8 cellular contexts compared by ENCODE assay signal in genomic region chr2:128317898-128318225, GRCh38. TPM values are rescaled to one million over a fixed set of nuclear protein-coding genes. Genes with fewer than 3 reads are reported as not detected.
A peak's percentile ranks its signal among the peaks of the same experiment; 100 is the strongest.
DNase-seq lines count a peak whose midpoint lies in the region; ATAC-seq and TF ChIP-seq lines count a peak whose summit lies in the region.
"Not testable (repeated sequence)": the region's sequence is repeated elsewhere in the genome, so short reads cannot be mapped to it uniquely, and the experiment has no call there.

No MANE protein-coding gene starts in this region.

- ATAC-seq in GM19023 (IDR thresholded peaks at IDR 0.05; ENCODE audit: unreplicated experiment) (peak; percentile 2), HG03175 (IDR thresholded peaks at IDR 0.05; ENCODE audit: unreplicated experiment) (peak; percentile 15), lower lobe of right lung (peak in 1 of 2 donors; percentile 11)
- not testable (repeated sequence) for ATAC-seq in aorta (ENCODE audit: low FRiP score)

- H3K4me2 ChIP-seq in SU-DHL-6 (ENCODE audit: low read depth, low read length, poor library complexity, severe bottlenecking) = peak overlapping the region; percentile 60

- not testable (repeated sequence) for H3K36me3 ChIP-seq in SU-DHL-6 (ENCODE audit: low read length); lower lobe of right lung; rectal smooth muscle tissue (ENCODE audit: control insufficient read depth, insufficient read depth, low read length); aorta (ENCODE audit: control insufficient read depth in 1 of 2, insufficient read depth in 2 of 2, low read length in 1 of 2)

- intact Hi-C loops in lower lobe of right lung (cut with DNase I) = not testable (repeated sequence)
- intact Hi-C loops in aorta (cut with DNase I) = loop anchor here in 1 of 2 donors (10.0 kb wide), 2 partner anchors 143 to 1557 kb away; no protein-coding TSS in a partner anchor

- WGBS in aorta, 2 donors = 0 to 2% methylated on average over 10 to 30 of the region's 40 CpGs

- not testable (repeated sequence) for DNase-seq in astrocyte of the cerebellum (ENCODE audit: low read depth); fibroblast of mammary gland (ENCODE audit: low read depth); lower lobe of right lung; aorta

- in situ Hi-C loops in astrocyte of the cerebellum (cut with HindIII; ENCODE audit: low sequenced_read_pairs) = loop anchor here (25.0 kb wide), 2 partner anchors 131 to 944 kb away; no protein-coding TSS in a partner anchor

- H3K9ac ChIP-seq in SU-DHL-6 (ENCODE audit: low read length) (peak overlapping the region; percentile 63), rectal smooth muscle tissue (ENCODE audit: low read length) (peak overlapping the region; percentile 1)

- H3K27ac ChIP-seq in SU-DHL-6 (ENCODE audit: low read depth, low read length); rectal smooth muscle tissue (ENCODE audit: low read depth, low read length); aorta (ENCODE audit: low read depth in 1 of 2, low read length in 2 of 2): not testable (repeated sequence)
- H3K27ac ChIP-seq in lower lobe of right lung = peak overlapping the region; percentile 62

- not testable (repeated sequence) for H2AFZ ChIP-seq in SU-DHL-6 (ENCODE audit: low read depth, low read length, severe bottlenecking)

- H4K20me1 ChIP-seq in SU-DHL-6 (ENCODE audit: low read depth, low read length) = not testable (repeated sequence)

- not testable (repeated sequence) for H3K9me3 ChIP-seq in SU-DHL-6 (ENCODE audit: insufficient read depth, low read length); lower lobe of right lung; aorta (ENCODE audit: control insufficient read depth, low read length)

- H3K4me1 ChIP-seq in lower lobe of right lung (peaks cover 51% of the 10 kb centered on the region), rectal smooth muscle tissue (ENCODE audit: control insufficient read depth, insufficient read depth, low read length) (peaks cover 16% of the 10 kb centered on the region)
- not testable (repeated sequence) for H3K4me1 ChIP-seq in aorta (ENCODE audit: control insufficient read depth in 1 of 2, insufficient read depth in 2 of 2, low read length in 2 of 2)

- TF ChIP-seq CTCF in SU-DHL-6 (IDR thresholded peaks at IDR 0.05; ENCODE audit: insufficient read depth, low read length, poor library complexity, severe bottlenecking); astrocyte of the cerebellum (IDR thresholded peaks at IDR 0.05; ENCODE audit: low read depth, low read length, missing control alignments); fibroblast of mammary gland (conservative IDR thresholded peaks at IDR 0.05; ENCODE audit: control insufficient read depth, insufficient read depth, low read depth, low read length); lower lobe of right lung (IDR thresholded peaks at IDR 0.05): not testable (repeated sequence)

- H3F3A ChIP-seq in SU-DHL-6 (ENCODE audit: insufficient read depth) = not testable (repeated sequence)

- H3K9me2 ChIP-seq in SU-DHL-6 (replicated peaks; ENCODE audit: insufficient read depth, low read length) = not testable (repeated sequence)

- peaks cover 14% of the 10 kb centered on the region for H3K79me2 ChIP-seq in SU-DHL-6 (ENCODE audit: insufficient read depth, low read length)

- H3K27me3 ChIP-seq in SU-DHL-6 (ENCODE audit: low read length); lower lobe of right lung (ENCODE audit: low read depth); rectal smooth muscle tissue (ENCODE audit: control insufficient read depth, insufficient read depth, low read length); aorta (ENCODE audit: control insufficient read depth in 1 of 2, insufficient read depth in 2 of 2, low read length in 1 of 2): not testable (repeated sequence)

- H3K4me3 ChIP-seq in SU-DHL-6 (ENCODE audit: insufficient read depth, low read length, poor library complexity, severe bottlenecking) = peak overlapping the region; percentile 59
- peak overlapping the region; percentile 85 for H3K4me3 ChIP-seq in astrocyte of the cerebellum (ENCODE audit: low read depth, low read length)
- peak overlapping the region; percentile 77 for H3K4me3 ChIP-seq in fibroblast of mammary gland (ENCODE audit: control insufficient read depth, low read depth, low read length)
- peak overlapping the region; percentile 80 for H3K4me3 ChIP-seq in lower lobe of right lung
- H3K4me3 ChIP-seq in rectal smooth muscle tissue (ENCODE audit: low read length) = peak overlapping the region; percentile 80
- H3K4me3 ChIP-seq in aorta (ENCODE audit: low read length in 2 of 2) = peak overlapping the region; percentile 20 to 62

RNA-seq across cellular contexts. Expression of gene HS6ST1, which starts 0.8 kb away (rescaled TPM):
- total RNA-seq in lower lobe of right lung = 26.3 TPM
- total RNA-seq in aorta = 10 to 100 TPM; 14.7 to 17.4 TPM
- 1 to 10 TPM; 3.0 to 3.1 TPM for polyA plus RNA-seq in aorta
